Comparison of ENCODE assay signal across 10 cellular contexts in genomic region chrX:40068048-40068447, GRCh38. TPM values are rescaled to one million over a fixed set of nuclear protein-coding genes. Genes with fewer than 3 reads are reported as not detected.
DNase-seq lines count a peak whose midpoint lies in the region; ATAC-seq and TF ChIP-seq lines count a peak whose summit lies in the region.
"Had no signal": no experiment of that assay in that cellular context is flagged by ENCODE, and none has a peak within 500 bp of the region (broad histone marks: within the 10 kb centered on the region; RNA-seq: fewer than 3 reads in every experiment).

No MANE protein-coding gene starts in this region.

- H3K9me3 Mint-ChIP-seq in activated naive CD4-positive, alpha-beta T cell treated with anti-CD3 and anti-CD28 coated beads for 36 hours = no peaks in the 10 kb centered on the region
- H3K9me3 Mint-ChIP-seq in activated T-helper 17 cell treated with anti-CD3 and anti-CD28 coated beads, Interleukin-2, amount 50 U/mL, for 72 hours = no peaks in the 10 kb centered on the region
- no peaks in the 10 kb centered on the region for H3K9me3 Mint-ChIP-seq in stimulated activated effector memory CD8-positive, alpha-beta T cell treated with anti-CD3 and anti-CD28 coated beads, Interleukin-12 subunit alpha, Interleukin-12 subunit beta, amount 100 ng/mL, for 72 hours

- no peaks in the 10 kb centered on the region for H3K27me3 ChIP-seq in MG63
- H3K27me3 ChIP-seq in upper lobe of left lung = no peaks in the 10 kb centered on the region
- no peaks in the 10 kb centered on the region for H3K27me3 ChIP-seq in upper lobe of right lung
- H3K27me3 ChIP-seq: tibial artery had no signal

- no peaks in the 10 kb centered on the region for H3K9me3 ChIP-seq in MG63
- H3K9me3 ChIP-seq in upper lobe of left lung = no peaks in the 10 kb centered on the region
- H3K9me3 ChIP-seq in upper lobe of right lung = no peaks in the 10 kb centered on the region
- H3K9me3 ChIP-seq: tibial artery had no signal

- H3K27ac Mint-ChIP-seq in activated naive CD4-positive, alpha-beta T cell treated with anti-CD3 and anti-CD28 coated beads for 36 hours = no peak overlapping the region
- H3K27ac Mint-ChIP-seq in activated T-helper 17 cell treated with anti-CD3 and anti-CD28 coated beads, Interleukin-2, amount 50 U/mL, for 72 hours = peak overlapping the region; percentile 34
- peak overlapping the region; percentile 43 for H3K27ac Mint-ChIP-seq in stimulated activated effector memory CD8-positive, alpha-beta T cell treated with anti-CD3 and anti-CD28 coated beads, Interleukin-12 subunit alpha, Interleukin-12 subunit beta, amount 100 ng/mL, for 72 hours

- H3K36me3 ChIP-seq in MG63 = peaks cover 5% of the 10 kb centered on the region
- peaks cover 0 to 43% (median 11%) of the 10 kb centered on the region in 4 donors for H3K36me3 ChIP-seq in upper lobe of left lung
- peaks cover 36% of the 10 kb centered on the region for H3K36me3 ChIP-seq in upper lobe of right lung

- no peak for TF ChIP-seq EP300 in upper lobe of left lung (IDR thresholded peaks at IDR 0.05)

- no peak for ATAC-seq in activated T-helper 17 cell treated with anti-CD3 and anti-CD28 coated beads, Interleukin-2, amount 50 U/mL, for 72 hours (replicated peaks)
- peak; percentile 57 for ATAC-seq in stimulated activated effector memory CD8-positive, alpha-beta T cell treated with anti-CD3 and anti-CD28 coated beads, Interleukin-12 subunit alpha, Interleukin-12 subunit beta, amount 100 ng/mL, for 72 hours
- ATAC-seq in upper lobe of left lung (ENCODE audit: low FRiP score in 2 of 2) (no peak), upper lobe of right lung (no peak)

- no peak for TF ChIP-seq POLR2A in upper lobe of left lung (IDR thresholded peaks at IDR 0.05)

- TF ChIP-seq CTCF in upper lobe of left lung (IDR thresholded peaks at IDR 0.05) = no peak
- no peak for TF ChIP-seq CTCF in upper lobe of right lung (IDR thresholded peaks at IDR 0.05)

- H3K4me1 Mint-ChIP-seq in activated naive CD4-positive, alpha-beta T cell treated with anti-CD3 and anti-CD28 coated beads for 36 hours (ENCODE audit: low read depth) = peaks cover 61% of the 10 kb centered on the region
- H3K4me1 Mint-ChIP-seq in activated T-helper 17 cell treated with anti-CD3 and anti-CD28 coated beads, Interleukin-2, amount 50 U/mL, for 72 hours = peaks cover 21% of the 10 kb centered on the region
- H3K4me1 Mint-ChIP-seq in stimulated activated effector memory CD8-positive, alpha-beta T cell treated with anti-CD3 and anti-CD28 coated beads, Interleukin-12 subunit alpha, Interleukin-12 subunit beta, amount 100 ng/mL, for 72 hours = peaks cover 60% of the 10 kb centered on the region

- DNase-seq in activated naive CD4-positive, alpha-beta T cell treated with anti-CD3 and anti-CD28 coated beads for 36 hours = peak; percentile 26
- no peak for DNase-seq in activated naive CD4-positive, alpha-beta T cell treated with Interleukin-2 at 50 U/mL for 16 hours
- DNase-seq in MG63 (peak; percentile 9), upper lobe of left lung (no peak), DMS114 treated with DMSO at 0.1 percent for 48 hours (lab: John Stamatoyannopoulos, UW; ENCODE audit: unreplicated experiment) (no peak), upper lobe of right lung (no peak)
- DNase-seq in stimulated activated effector memory CD8-positive, alpha-beta T cell treated with anti-CD3 and anti-CD28 coated beads, Interleukin-12 subunit alpha, Interleukin-12 subunit beta, amount 100 ng/mL, for 72 hours (ENCODE audit: low spot score in 2 of 2) = no peak
- DNase-seq: DMS79, tibial artery had no signal

- H3K4me3 ChIP-seq in MG63 (no peak overlapping the region), upper lobe of left lung (no peak overlapping the region), upper lobe of right lung (no peak overlapping the region)
- H3K4me3 ChIP-seq: tibial artery had no signal

- H3K4me3 Mint-ChIP-seq in activated naive CD4-positive, alpha-beta T cell treated with anti-CD3 and anti-CD28 coated beads for 36 hours = no peak overlapping the region
- no peak overlapping the region for H3K4me3 Mint-ChIP-seq in activated T-helper 17 cell treated with anti-CD3 and anti-CD28 coated beads, Interleukin-2, amount 50 U/mL, for 72 hours
- H3K4me3 Mint-ChIP-seq in stimulated activated effector memory CD8-positive, alpha-beta T cell treated with anti-CD3 and anti-CD28 coated beads, Interleukin-12 subunit alpha, Interleukin-12 subunit beta, amount 100 ng/mL, for 72 hours = no peak overlapping the region

- WGBS in upper lobe of left lung, 2 donors = 95 to 100% methylated on average over 2 to 4 of the region's 4 CpGs

- no peaks in the 10 kb centered on the region for H3K4me1 ChIP-seq in upper lobe of left lung
- H3K4me1 ChIP-seq in upper lobe of right lung = no peaks in the 10 kb centered on the region

- CTCF ChIA-PET in activated naive CD4-positive, alpha-beta T cell treated with anti-CD3 and anti-CD28 coated beads for 36 hours (lab: Charles Lee) = no interaction called here

- peaks cover 49% of the 10 kb centered on the region for H3K36me3 Mint-ChIP-seq in activated naive CD4-positive, alpha-beta T cell treated with anti-CD3 and anti-CD28 coated beads for 36 hours (ENCODE audit: low read depth)
- peaks cover 99% of the 10 kb centered on the region for H3K36me3 Mint-ChIP-seq in activated T-helper 17 cell treated with anti-CD3 and anti-CD28 coated beads, Interleukin-2, amount 50 U/mL, for 72 hours (ENCODE audit: low read depth)
- H3K36me3 Mint-ChIP-seq in stimulated activated effector memory CD8-positive, alpha-beta T cell treated with anti-CD3 and anti-CD28 coated beads, Interleukin-12 subunit alpha, Interleukin-12 subunit beta, amount 100 ng/mL, for 72 hours = peaks cover 100% of the 10 kb centered on the region

- intact Hi-C loops in activated naive CD4-positive, alpha-beta T cell treated with anti-CD3 and anti-CD28 coated beads for 36 hours (cut with micrococcal nuclease) = no loop called here
- intact Hi-C loops in upper lobe of right lung (cut with DNase I) = no loop called here

- H3K27ac ChIP-seq in upper lobe of left lung (no peak overlapping the region), upper lobe of right lung (no peak overlapping the region)
- H3K27ac ChIP-seq: tibial artery had no signal

- H3K27me3 Mint-ChIP-seq in activated naive CD4-positive, alpha-beta T cell treated with anti-CD3 and anti-CD28 coated beads for 36 hours (ENCODE audit: low read depth) = no peaks in the 10 kb centered on the region
- no peaks in the 10 kb centered on the region for H3K27me3 Mint-ChIP-seq in activated T-helper 17 cell treated with anti-CD3 and anti-CD28 coated beads, Interleukin-2, amount 50 U/mL, for 72 hours

RNA-seq across cellular contexts. Expression of gene BCOR, which starts 29.7 kb away (rescaled TPM):
- 10 to 100 TPM; 29.1 to 29.9 TPM for total RNA-seq in activated naive CD4-positive, alpha-beta T cell treated with anti-CD3 and anti-CD28 coated beads for 36 hours
- 13.4 and 15.0 TPM in 2 replicates for total RNA-seq in MG63 (2014; rRNA removed; shearing (Covaris generic); ENCODE audit: low replicate concordance)
- total RNA-seq in activated T-helper 17 cell treated with anti-CD3 and anti-CD28 coated beads, Interleukin-2, amount 50 U/mL, for 72 hours = 10 to 100 TPM; 38.9 to 63.2 TPM
- total RNA-seq in upper lobe of left lung = 10 to 100 TPM; 17.5 to 40.8 (median 25.6) TPM
- 26.1 TPM for total RNA-seq in upper lobe of right lung

Comparison
In these comparisons a context has a peak if more than half of its experiments do, and no peak if none do; other contexts are left out.
1. DNase-seq: peak in activated naive CD4-positive, alpha-beta T cell treated with anti-CD3 and anti-CD28 coated beads for 36 hours (single experiment) and MG63 (single experiment); none in activated naive CD4-positive, alpha-beta T cell treated with Interleukin-2 at 50 U/mL for 16 hours (single experiment), stimulated activated effector memory CD8-positive, alpha-beta T cell treated with anti-CD3 and anti-CD28 coated beads, Interleukin-12 subunit alpha, Interleukin-12 subunit beta, amount 100 ng/mL, for 72 hours (0 of 2), upper lobe of left lung (0 of 2), DMS114 treated with DMSO at 0.1 percent for 48 hours (single experiment) and upper lobe of right lung (single experiment).